24 cellular contexts compared by ENCODE assay signal in genomic region chr21:33064623-33064996, GRCh38. TPM values are rescaled to one million over a fixed set of nuclear protein-coding genes. Genes with fewer than 3 reads are reported as not detected.
DNase-seq lines count a peak whose midpoint lies in the region; ATAC-seq lines count a peak whose summit lies in the region.
"Had no signal": no experiment of that assay in that cellular context is flagged by ENCODE, and none has a peak within 500 bp of the region (broad histone marks: within the 10 kb centered on the region; RNA-seq: fewer than 3 reads in every experiment).

No MANE protein-coding gene starts in this region.

- no peak for ATAC-seq in GM18868 (IDR thresholded peaks at IDR 0.05; ENCODE audit: unreplicated experiment)
- ATAC-seq: activated CD8-positive, alpha-beta T cell treated with anti-CD3 and anti-CD28 coated beads for 36 hours; lower lobe of right lung; SK-N-SH treated with all-trans-retinoic acid at 6 μM for 48 hours had no signal

- H3K79me2 ChIP-seq in Karpas-422 (ENCODE audit: low read length) = no peaks in the 10 kb centered on the region

- H3K27ac ChIP-seq in iPS-18a (ENCODE audit: low read length) (no peak overlapping the region), Karpas-422 (ENCODE audit: low read length) (no peak overlapping the region)
- H3K27ac ChIP-seq: lower lobe of right lung, thoracic aorta had no signal

- no peaks in the 10 kb centered on the region for H3K9me2 ChIP-seq in Karpas-422 (replicated peaks; ENCODE audit: insufficient read depth, low read length)

- DNase-seq in ELF-1 (ENCODE audit: low read depth, low spot score) (peak; percentile 13), astrocyte of the hippocampus (ENCODE audit: low read depth, low spot score) (peak; percentile 21), pons (ENCODE audit: low spot score) (peak; percentile 90), Karpas-422 (no peak), NCI-H2107 treated with DMSO at 0.1 percent for 48 hours (lab: John Stamatoyannopoulos, UW; ENCODE audit: unreplicated experiment) (no peak), HK-2 (ENCODE audit: unreplicated experiment) (no peak)
- DNase-seq: ACHN; activated CD8-positive, alpha-beta T cell treated with anti-CD3 and anti-CD28 coated beads for 36 hours; activated naive CD4-positive, alpha-beta T cell treated with anti-CD3 and anti-CD28 coated beads, Interleukin-2, amount 50 U/mL, for 16 hours; activated T-cell treated with anti-CD3 and anti-CD28 coated beads, Interleukin-2, amount 50 U/mL, for 24 hours; CD4-positive, CD25-positive, alpha-beta regulatory T cell; DMS153; glutamatergic neuron; lower lobe of right lung; NCI-H1048; NCI-H2029 had no signal

- peaks cover 12% of the 10 kb centered on the region for H3K4me1 ChIP-seq in iPS-18a (ENCODE audit: control insufficient read depth, low read depth, low read length)
- peaks cover 30% of the 10 kb centered on the region for H3K4me1 ChIP-seq in Karpas-422 (ENCODE audit: low read length)

- H4K20me1 ChIP-seq in Karpas-422 (ENCODE audit: insufficient read depth, low read depth, low read length) = no peaks in the 10 kb centered on the region

- H3K9ac ChIP-seq in iPS-18a (ENCODE audit: low read length) (no peak overlapping the region), Karpas-422 (ENCODE audit: low read length) (no peak overlapping the region)

- H2AFZ ChIP-seq in Karpas-422 (ENCODE audit: low read length) = no peak overlapping the region

- H3K9me3 ChIP-seq in iPS-18a (ENCODE audit: control insufficient read depth, low read depth, low read length) = peaks cover 5% of the 10 kb centered on the region
- H3K9me3 ChIP-seq in Karpas-422 (ENCODE audit: low read length) = peaks cover 4% of the 10 kb centered on the region
- H3K9me3 ChIP-seq: lower lobe of right lung had no signal

- H3K4me3 ChIP-seq in iPS-18a (ENCODE audit: low read length) (peak overlapping the region; percentile 9), Karpas-422 (ENCODE audit: low read length) (no peak overlapping the region)
- H3K4me3 ChIP-seq: K562, lower lobe of right lung, thoracic aorta had no signal

- no peaks in the 10 kb centered on the region for H3K36me3 ChIP-seq in iPS-18a (ENCODE audit: control insufficient read depth, low read depth, low read length)
- H3K36me3 ChIP-seq in Karpas-422 (ENCODE audit: insufficient read depth, low read length) = no peaks in the 10 kb centered on the region
- H3K36me3 ChIP-seq: lower lobe of right lung, thoracic aorta had no signal

- peaks cover 75% of the 10 kb centered on the region for H3K27me3 ChIP-seq in iPS-18a (ENCODE audit: control insufficient read depth, insufficient read depth, low read length)
- H3K27me3 ChIP-seq in Karpas-422 (ENCODE audit: low read length) = no peaks in the 10 kb centered on the region; the same call in 1 of the 2 replicates

- H3K4me2 ChIP-seq in Karpas-422 (ENCODE audit: low read depth, low read length, poor library complexity, severe bottlenecking) = no peak overlapping the region

RNA-seq across cellular contexts. Expression of gene OLIG1, which starts 5.3 kb away (rescaled TPM):
- not detected in 2 replicates for total RNA-seq in Karpas-422 (2014; rRNA removed; shearing (Covaris generic); ENCODE audit: low replicate concordance)
- total RNA-seq: astrocyte; CD4-positive, CD25-positive, alpha-beta regulatory T cell; K562; NCI-H460; osteoblast; thoracic aorta had no signal

RNA-seq across cellular contexts. Expression of gene OLIG2, which starts 38.9 kb away (rescaled TPM):
- total RNA-seq in Karpas-422 (2014; rRNA removed; shearing (Covaris generic); ENCODE audit: low replicate concordance) = not detected in 2 replicates
- total RNA-seq: activated CD8-positive, alpha-beta T cell treated with anti-CD3 and anti-CD28 coated beads for 36 hours; CD4-positive, CD25-positive, alpha-beta regulatory T cell; K562; lower lobe of right lung; NCI-H460; osteoblast; thoracic aorta had no signal

Comparison
In these comparisons a context has a peak if more than half of its experiments do, and no peak if none do; other contexts are left out.
1. DNase-seq: peak in ELF-1 (single experiment), astrocyte of the hippocampus (single experiment) and pons (single experiment); none in Karpas-422 (single experiment), NCI-H2107 treated with DMSO at 0.1 percent for 48 hours (single experiment) and HK-2 (single experiment).